3 cellular contexts compared by ENCODE assay signal in the genomic region with DNA sequence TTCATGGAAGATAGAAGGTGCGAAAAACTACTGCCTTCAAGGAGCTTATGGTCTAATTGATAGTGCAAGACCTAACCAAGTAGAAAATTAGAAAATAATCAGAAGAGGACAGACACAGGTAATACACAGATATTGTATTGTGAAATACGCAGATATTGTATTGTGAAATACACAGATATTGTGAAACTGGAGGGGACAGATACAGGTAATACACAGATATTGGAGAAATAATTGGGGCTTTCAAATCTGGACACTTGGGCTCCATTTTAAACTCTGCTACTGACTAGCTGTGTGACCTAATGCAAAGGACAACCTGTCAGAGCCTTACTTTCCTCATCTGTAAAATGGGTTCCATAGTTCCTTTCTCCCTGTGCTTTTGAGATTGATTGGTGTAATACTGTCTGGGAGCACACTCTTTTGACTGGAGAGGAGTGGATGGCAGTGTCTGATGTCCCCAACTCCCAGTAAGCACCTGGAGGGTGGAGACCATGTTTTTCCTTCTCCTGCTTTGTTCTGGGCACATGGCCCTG.
A peak's percentile ranks its signal among the peaks of the same experiment; 100 is the strongest.
TF ChIP-seq lines count a peak whose summit lies in the region.

No MANE protein-coding gene starts in this region.

TF ChIP-seq in A549, 52 proteins besides CTCF, POLR2A, EP300 and RAD21:
- peak; percentile 60 to 71; a peak in 3 of 4 replicates for TF ChIP-seq CEBPB (IDR thresholded peaks at IDR 0.05)
- no peak for TF ChIP-seq MYC (IDR thresholded peaks at IDR 0.05; ENCODE audit: borderline replicate concordance, low read length)
TF ChIP-seq in A549: peak in this region for 1.

TF ChIP-seq in IMR-90, 13 proteins besides CTCF, POLR2A, EP300 and RAD21:
- TF ChIP-seq RCOR1 (IDR thresholded peaks at IDR 0.05; ENCODE audit: insufficient replicate concordance, low read length) (no peak), BHLHE40 (IDR thresholded peaks at IDR 0.05; ENCODE audit: low read depth, low read length) (no peak), CEBPB (IDR thresholded peaks at IDR 0.05; ENCODE audit: low read depth, low read length) (peak; percentile 81)
TF ChIP-seq in IMR-90: peak in this region for 1.

TF ChIP-seq in H1, 55 proteins besides CTCF, POLR2A, EP300 and RAD21:
- TF ChIP-seq, protein P1, sequence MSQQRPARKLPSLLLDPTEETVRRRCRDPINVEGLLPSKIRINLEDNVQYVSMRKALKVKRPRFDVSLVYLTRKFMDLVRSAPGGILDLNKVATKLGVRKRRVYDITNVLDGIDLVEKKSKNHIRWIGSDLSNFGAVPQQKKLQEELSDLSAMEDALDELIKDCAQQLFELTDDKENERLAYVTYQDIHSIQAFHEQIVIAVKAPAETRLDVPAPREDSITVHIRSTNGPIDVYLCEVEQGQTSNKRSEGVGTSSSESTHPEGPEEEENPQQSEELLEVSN (IDR thresholded peaks at IDR 0.05) = no peak
- 0 out of 2 replicates have a peak, but pooled peaks have one; percentile 52 for TF ChIP-seq KDM1A (IDR thresholded peaks at IDR 0.05; ENCODE audit: borderline replicate concordance, low read length)
- TF ChIP-seq SP2 (IDR thresholded peaks at IDR 0.05; ENCODE audit: low read length) = no peak
